ENCODE assay signal across 1 cellular context in the genomic region with DNA sequence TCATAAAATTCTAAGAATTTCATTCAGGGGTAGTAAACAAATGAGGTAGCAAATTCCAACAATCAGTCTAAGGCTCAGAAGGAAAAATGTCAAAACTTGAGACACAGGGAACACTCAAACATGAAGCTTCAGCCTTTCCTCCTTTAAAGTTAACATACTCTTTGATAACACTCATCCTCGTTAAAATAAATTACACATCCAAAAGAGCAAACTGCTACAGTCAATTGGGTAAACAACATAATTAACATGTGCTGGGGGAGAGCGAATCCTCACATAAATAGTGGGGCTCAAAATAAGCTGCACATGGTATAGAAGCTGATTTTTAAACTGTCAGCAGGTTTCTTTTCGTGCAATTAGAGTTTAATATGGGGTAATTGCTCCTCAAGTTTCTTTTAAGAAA.
TF ChIP-seq lines count a peak whose summit lies in the region.

No MANE protein-coding gene starts in this region.

TF ChIP-seq in HepG2, 621 proteins besides CTCF, POLR2A, EP300 and RAD21 (continued from another document):
- TF ChIP-seq, protein P1, sequence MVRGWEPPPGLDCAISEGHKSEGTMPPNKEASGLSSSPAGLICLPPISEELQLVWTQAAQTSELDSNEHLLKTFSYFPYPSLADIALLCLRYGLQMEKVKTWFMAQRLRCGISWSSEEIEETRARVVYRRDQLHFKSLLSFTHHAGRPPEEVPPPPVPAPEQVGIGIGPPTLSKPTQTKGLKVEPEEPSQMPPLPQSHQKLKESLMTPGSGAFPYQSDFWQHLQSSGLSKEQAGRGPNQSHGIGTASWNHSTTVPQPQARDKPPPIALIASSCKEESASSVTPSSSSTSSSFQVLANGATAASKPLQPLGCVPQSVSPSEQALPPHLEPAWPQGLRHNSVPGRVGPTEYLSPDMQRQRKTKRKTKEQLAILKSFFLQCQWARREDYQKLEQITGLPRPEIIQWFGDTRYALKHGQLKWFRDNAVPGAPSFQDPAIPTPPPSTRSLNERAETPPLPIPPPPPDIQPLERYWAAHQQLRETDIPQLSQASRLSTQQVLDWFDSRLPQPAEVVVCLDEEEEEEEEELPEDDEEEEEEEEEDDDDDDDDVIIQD (CRISPR knock-in tag; IDR thresholded peaks at IDR 0.05; ENCODE audit: low read depth) = no peak
- TF ChIP-seq ZBTB40 (IDR thresholded peaks at IDR 0.05) = no peak
- TF ChIP-seq ZBTB40 (CRISPR knock-in tag; IDR thresholded peaks at IDR 0.05) = no peak
- TF ChIP-seq FOXK2 (IDR thresholded peaks at IDR 0.05) = no peak
- no peak for TF ChIP-seq ZNF136 (CRISPR knock-in tag; IDR thresholded peaks at IDR 0.05; ENCODE audit: low read depth)
- TF ChIP-seq, protein P2, sequence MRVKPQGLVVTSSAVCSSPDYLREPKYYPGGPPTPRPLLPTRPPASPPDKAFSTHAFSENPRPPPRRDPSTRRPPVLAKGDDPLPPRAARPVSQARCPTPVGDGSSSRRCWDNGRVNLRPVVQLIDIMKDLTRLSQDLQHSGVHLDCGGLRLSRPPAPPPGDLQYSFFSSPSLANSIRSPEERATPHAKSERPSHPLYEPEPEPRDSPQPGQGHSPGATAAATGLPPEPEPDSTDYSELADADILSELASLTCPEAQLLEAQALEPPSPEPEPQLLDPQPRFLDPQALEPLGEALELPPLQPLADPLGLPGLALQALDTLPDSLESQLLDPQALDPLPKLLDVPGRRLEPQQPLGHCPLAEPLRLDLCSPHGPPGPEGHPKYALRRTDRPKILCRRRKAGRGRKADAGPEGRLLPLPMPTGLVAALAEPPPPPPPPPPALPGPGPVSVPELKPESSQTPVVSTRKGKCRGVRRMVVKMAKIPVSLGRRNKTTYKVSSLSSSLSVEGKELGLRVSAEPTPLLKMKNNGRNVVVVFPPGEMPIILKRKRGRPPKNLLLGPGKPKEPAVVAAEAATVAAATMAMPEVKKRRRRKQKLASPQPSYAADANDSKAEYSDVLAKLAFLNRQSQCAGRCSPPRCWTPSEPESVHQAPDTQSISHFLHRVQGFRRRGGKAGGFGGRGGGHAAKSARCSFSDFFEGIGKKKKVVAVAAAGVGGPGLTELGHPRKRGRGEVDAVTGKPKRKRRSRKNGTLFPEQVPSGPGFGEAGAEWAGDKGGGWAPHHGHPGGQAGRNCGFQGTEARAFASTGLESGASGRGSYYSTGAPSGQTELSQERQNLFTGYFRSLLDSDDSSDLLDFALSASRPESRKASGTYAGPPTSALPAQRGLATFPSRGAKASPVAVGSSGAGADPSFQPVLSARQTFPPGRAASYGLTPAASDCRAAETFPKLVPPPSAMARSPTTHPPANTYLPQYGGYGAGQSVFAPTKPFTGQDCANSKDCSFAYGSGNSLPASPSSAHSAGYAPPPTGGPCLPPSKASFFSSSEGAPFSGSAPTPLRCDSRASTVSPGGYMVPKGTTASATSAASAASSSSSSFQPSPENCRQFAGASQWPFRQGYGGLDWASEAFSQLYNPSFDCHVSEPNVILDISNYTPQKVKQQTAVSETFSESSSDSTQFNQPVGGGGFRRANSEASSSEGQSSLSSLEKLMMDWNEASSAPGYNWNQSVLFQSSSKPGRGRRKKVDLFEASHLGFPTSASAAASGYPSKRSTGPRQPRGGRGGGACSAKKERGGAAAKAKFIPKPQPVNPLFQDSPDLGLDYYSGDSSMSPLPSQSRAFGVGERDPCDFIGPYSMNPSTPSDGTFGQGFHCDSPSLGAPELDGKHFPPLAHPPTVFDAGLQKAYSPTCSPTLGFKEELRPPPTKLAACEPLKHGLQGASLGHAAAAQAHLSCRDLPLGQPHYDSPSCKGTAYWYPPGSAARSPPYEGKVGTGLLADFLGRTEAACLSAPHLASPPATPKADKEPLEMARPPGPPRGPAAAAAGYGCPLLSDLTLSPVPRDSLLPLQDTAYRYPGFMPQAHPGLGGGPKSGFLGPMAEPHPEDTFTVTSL (CRISPR knock-in tag; IDR thresholded peaks at IDR 0.05; ENCODE audit: borderline replicate concordance) = no peak
- TF ChIP-seq, protein P3, sequence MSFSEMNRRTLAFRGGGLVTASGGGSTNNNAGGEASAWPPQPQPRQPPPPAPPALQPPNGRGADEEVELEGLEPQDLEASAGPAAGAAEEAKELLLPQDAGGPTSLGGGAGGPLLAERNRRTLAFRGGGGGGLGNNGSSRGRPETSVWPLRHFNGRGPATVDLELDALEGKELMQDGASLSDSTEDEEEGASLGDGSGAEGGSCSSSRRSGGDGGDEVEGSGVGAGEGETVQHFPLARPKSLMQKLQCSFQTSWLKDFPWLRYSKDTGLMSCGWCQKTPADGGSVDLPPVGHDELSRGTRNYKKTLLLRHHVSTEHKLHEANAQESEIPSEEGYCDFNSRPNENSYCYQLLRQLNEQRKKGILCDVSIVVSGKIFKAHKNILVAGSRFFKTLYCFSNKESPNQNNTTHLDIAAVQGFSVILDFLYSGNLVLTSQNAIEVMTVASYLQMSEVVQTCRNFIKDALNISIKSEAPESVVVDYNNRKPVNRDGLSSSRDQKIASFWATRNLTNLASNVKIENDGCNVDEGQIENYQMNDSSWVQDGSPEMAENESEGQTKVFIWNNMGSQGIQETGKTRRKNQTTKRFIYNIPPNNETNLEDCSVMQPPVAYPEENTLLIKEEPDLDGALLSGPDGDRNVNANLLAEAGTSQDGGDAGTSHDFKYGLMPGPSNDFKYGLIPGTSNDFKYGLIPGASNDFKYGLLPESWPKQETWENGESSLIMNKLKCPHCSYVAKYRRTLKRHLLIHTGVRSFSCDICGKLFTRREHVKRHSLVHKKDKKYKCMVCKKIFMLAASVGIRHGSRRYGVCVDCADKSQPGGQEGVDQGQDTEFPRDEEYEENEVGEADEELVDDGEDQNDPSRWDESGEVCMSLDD (CRISPR knock-in tag; IDR thresholded peaks at IDR 0.05; ENCODE audit: borderline replicate concordance) = no peak
- TF ChIP-seq ZFP90 (CRISPR knock-in tag; IDR thresholded peaks at IDR 0.05; ENCODE audit: borderline replicate concordance) = no peak
- no peak for TF ChIP-seq MEIS2 (CRISPR knock-in tag; IDR thresholded peaks at IDR 0.05)
- TF ChIP-seq HMG20B (CRISPR knock-in tag; conservative IDR thresholded peaks at IDR 0.05) = no peak
- no peak for TF ChIP-seq PTBP1 (IDR thresholded peaks at IDR 0.05; ENCODE audit: low read depth, low read length, poor library complexity, severe bottlenecking)
